ENCODE assay signal across 2 cellular contexts in genomic region chr1:159161719-159162026, GRCh38.
TF ChIP-seq lines count a peak whose summit lies in the region.

No MANE protein-coding gene starts in this region.

TF ChIP-seq in SK-N-SH, 30 proteins besides CTCF, POLR2A, EP300 and RAD21 (continued from another document):
- TF ChIP-seq SMC3 (IDR thresholded peaks at IDR 0.05; ENCODE audit: low read depth, low read length) (no peak), MXI1 (IDR thresholded peaks at IDR 0.05; ENCODE audit: low read depth, low read length) (no peak), POLR2AphosphoS5 (IDR thresholded peaks at IDR 0.05; ENCODE audit: low read depth, low read length) (no peak), REST (IDR thresholded peaks at IDR 0.05; ENCODE audit: low read depth, low read length) (no peak), TAF1 (IDR thresholded peaks at IDR 0.05; ENCODE audit: borderline replicate concordance, low read depth, low read length) (no peak)

TF ChIP-seq in SK-N-SH treated with all-trans-retinoic acid at 6 μM for 48 hours, 23 proteins besides CTCF, POLR2A, EP300 and RAD21 (continued from another document):
- TF ChIP-seq, protein P1, sequence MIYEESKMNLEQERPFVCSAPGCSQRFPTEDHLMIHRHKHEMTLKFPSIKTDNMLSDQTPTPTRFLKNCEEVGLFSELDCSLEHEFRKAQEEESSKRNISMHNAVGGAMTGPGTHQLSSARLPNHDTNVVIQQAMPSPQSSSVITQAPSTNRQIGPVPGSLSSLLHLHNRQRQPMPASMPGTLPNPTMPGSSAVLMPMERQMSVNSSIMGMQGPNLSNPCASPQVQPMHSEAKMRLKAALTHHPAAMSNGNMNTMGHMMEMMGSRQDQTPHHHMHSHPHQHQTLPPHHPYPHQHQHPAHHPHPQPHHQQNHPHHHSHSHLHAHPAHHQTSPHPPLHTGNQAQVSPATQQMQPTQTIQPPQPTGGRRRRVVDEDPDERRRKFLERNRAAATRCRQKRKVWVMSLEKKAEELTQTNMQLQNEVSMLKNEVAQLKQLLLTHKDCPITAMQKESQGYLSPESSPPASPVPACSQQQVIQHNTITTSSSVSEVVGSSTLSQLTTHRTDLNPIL (CRISPR knock-in tag; IDR thresholded peaks at IDR 0.05; ENCODE audit: low read depth) = no peak
- no peak for TF ChIP-seq ISL1 (CRISPR knock-in tag; IDR thresholded peaks at IDR 0.05)
- no peak for TF ChIP-seq ZNF565 (CRISPR knock-in tag; conservative IDR thresholded peaks at IDR 0.05; ENCODE audit: low read depth)
- no peak for TF ChIP-seq ESRRG (CRISPR knock-in tag; IDR thresholded peaks at IDR 0.05)
- no peak for TF ChIP-seq CSDC2 (CRISPR knock-in tag; IDR thresholded peaks at IDR 0.05)
